ENCODE assay signal across 8 cellular contexts in genomic region chr2:224946911-224947310, GRCh38.
A peak's percentile ranks its signal among the peaks of the same experiment; 100 is the strongest.
DNase-seq lines count a peak whose midpoint lies in the region; ATAC-seq lines count a peak whose summit lies in the region.

No MANE protein-coding gene starts in this region.

- H3K9me3 Mint-ChIP-seq in stimulated activated naive CD8-positive, alpha-beta T cell treated with anti-CD3 and anti-CD28 coated beads, Interleukin-15, Interleukin-2, amounts not matched to agents 100 ng/mL and 50 ng/mL, for 24 hours, result no peaks in the 10 kb centered on the region

- H3K27ac Mint-ChIP-seq in stimulated activated naive CD8-positive, alpha-beta T cell treated with anti-CD3 and anti-CD28 coated beads, Interleukin-15, Interleukin-2, amounts not matched to agents 100 ng/mL and 50 ng/mL, for 24 hours, result peak overlapping the region; percentile 91

- ATAC-seq in HG02759 (IDR thresholded peaks at IDR 0.05; ENCODE audit: unreplicated experiment), result peak; percentile 65
- ATAC-seq in sciatic nerve, result no peak

- H3K4me1 Mint-ChIP-seq in stimulated activated naive CD8-positive, alpha-beta T cell treated with anti-CD3 and anti-CD28 coated beads, Interleukin-15, Interleukin-2, amounts not matched to agents 100 ng/mL and 50 ng/mL, for 24 hours (ENCODE audit: low read depth), result peaks cover 89% of the 10 kb centered on the region

- DNase-seq in NCI-H748 (lab: John Stamatoyannopoulos, UW; ENCODE audit: unreplicated experiment) (peak; percentile 7), NCI-H748 treated with DMSO at 0.1 percent for 48 hours (lab: John Stamatoyannopoulos, UW) (no peak), NOMO-1 treated with DMSO at 0.1 percent for 48 hours (lab: John Stamatoyannopoulos, UW; ENCODE audit: unreplicated experiment) (peak; percentile 96), dermis microvascular lymphatic vessel endothelial cell (ENCODE audit: low read depth in 2 of 2) (peak; percentile 54 to 89), sciatic nerve (ENCODE audit: low spot score) (no peak), amygdala (lab: John Stamatoyannopoulos, UW) (no peak)

- H3K4me3 Mint-ChIP-seq in stimulated activated naive CD8-positive, alpha-beta T cell treated with anti-CD3 and anti-CD28 coated beads, Interleukin-15, Interleukin-2, amounts not matched to agents 100 ng/mL and 50 ng/mL, for 24 hours, result peak overlapping the region; percentile 91

- intact Hi-C loops in sciatic nerve (cut with DNase I), result no loop called here

- H3K36me3 Mint-ChIP-seq in stimulated activated naive CD8-positive, alpha-beta T cell treated with anti-CD3 and anti-CD28 coated beads, Interleukin-15, Interleukin-2, amounts not matched to agents 100 ng/mL and 50 ng/mL, for 24 hours (ENCODE audit: low read depth), result peaks cover 49% of the 10 kb centered on the region

- H3K27me3 Mint-ChIP-seq in stimulated activated naive CD8-positive, alpha-beta T cell treated with anti-CD3 and anti-CD28 coated beads, Interleukin-15, Interleukin-2, amounts not matched to agents 100 ng/mL and 50 ng/mL, for 24 hours, result no peaks in the 10 kb centered on the region

Comparison
In these comparisons a context has a peak if more than half of its experiments do, and no peak if none do; other contexts are left out.
1. DNase-seq: peak in NCI-H748 (single experiment), NOMO-1 treated with DMSO at 0.1 percent for 48 hours (single experiment) and dermis microvascular lymphatic vessel endothelial cell (2 of 2); none in NCI-H748 treated with DMSO at 0.1 percent for 48 hours (single experiment), sciatic nerve (single experiment) and amygdala (0 of 56).